Comparison of ENCODE assay signal across 23 cellular contexts in genomic region chr20:58205850-58206249, GRCh38.
"Had no signal": no experiment of that assay in that cellular context is flagged by ENCODE, and none has a peak within 500 bp of the region (broad histone marks: within the 10 kb centered on the region; RNA-seq: fewer than 3 reads in every experiment).

No MANE protein-coding gene starts in this region.

- DNase-seq: colonic mucosa; cortex of kidney; effector CD8-positive, alpha-beta T cell; effector memory CD8-positive, alpha-beta T cell; endodermal cell; erythroblast; esophagus squamous epithelium; foreskin fibroblast; foreskin melanocyte; gastrocnemius medialis; glutamatergic neuron; head of caudate nucleus; heart right ventricle; hippocampal formation; left cardiac atrium; left lung; left ventricle myocardium superior; lower lobe of right lung; mesenchymal stem cell; mucosa of descending colon had no signal

- H3K4me3 Mint-ChIP-seq: dendritic cell treated with granulocyte-macrophage colony-stimulating factor and Interleukin-4, amounts not matched to agents 40 ng/mL and 50 ng/mL, for 4 days; effector memory CD8-positive, alpha-beta T cell; endodermal cell; mesothelial cell of epicardium had no signal

- H3K4me1 Mint-ChIP-seq: endodermal cell had no signal

- ATAC-seq: effector memory CD8-positive, alpha-beta T cell; esophagus mucosa; gastrocnemius medialis; heart right ventricle; left cardiac atrium; left lung; left ventricle myocardium superior; lower lobe of right lung; mucosa of descending colon had no signal

- H3K27ac Mint-ChIP-seq: dendritic cell treated with granulocyte-macrophage colony-stimulating factor and Interleukin-4, amounts not matched to agents 40 ng/mL and 50 ng/mL, for 4 days; effector memory CD8-positive, alpha-beta T cell; endodermal cell; mesothelial cell of epicardium had no signal

- H3K9me3 Mint-ChIP-seq: dendritic cell treated with granulocyte-macrophage colony-stimulating factor and Interleukin-4, amounts not matched to agents 40 ng/mL and 50 ng/mL, for 4 days; effector memory CD8-positive, alpha-beta T cell; endodermal cell; mesothelial cell of epicardium had no signal

- H3K36me3 Mint-ChIP-seq: mesothelial cell of epicardium had no signal
